9 cellular contexts compared by ENCODE assay signal in genomic region chr20:17843246-17844132, GRCh38.
A peak's percentile ranks its signal among the peaks of the same experiment; 100 is the strongest.
DNase-seq lines count a peak whose midpoint lies in the region; ATAC-seq, FAIRE-seq and TF ChIP-seq lines count a peak whose summit lies in the region.
"Had no signal": no experiment of that assay in that cellular context is flagged by ENCODE, and none has a peak within 500 bp of the region (broad histone marks: within the 10 kb centered on the region; RNA-seq: fewer than 3 reads in every experiment).

No MANE protein-coding gene starts in this region.

- H3K27me3 ChIP-seq in BJ (ENCODE audit: control insufficient read depth, insufficient read depth, low read length) (no peaks in the 10 kb centered on the region), upper lobe of left lung (no peaks in the 10 kb centered on the region)

- no peak overlapping the region for H3K4me3 Mint-ChIP-seq in activated naive CD4-positive, alpha-beta T cell treated with anti-CD3 and anti-CD28 coated beads, Interleukin-2, amount 10 ng/mL, durations not matched to agents 7 days and 5 days
- H3K4me3 Mint-ChIP-seq: dendritic cell treated with granulocyte-macrophage colony-stimulating factor and Interleukin-4, amounts not matched to agents 40 ng/mL and 50 ng/mL, for 4 days had no signal

- no peak for TF ChIP-seq CTCF in BJ (IDR thresholded peaks at IDR 0.05; ENCODE audit: insufficient read depth, low read depth, low read length)
- no peak for TF ChIP-seq CTCF in kidney (IDR thresholded peaks at IDR 0.05; ENCODE audit: borderline replicate concordance, extremely low read depth, insufficient read depth)
- TF ChIP-seq CTCF in upper lobe of left lung (IDR thresholded peaks at IDR 0.05): no peak

- POLR2A ChIA-PET in BJ (lab: Charles Lee): interaction anchor here (0.5 kb wide), 1 partner anchor 20 kb away, joined by 3 read pairs; no protein-coding TSS in a partner anchor

- H3K36me3 ChIP-seq in BJ (ENCODE audit: control insufficient read depth, insufficient read depth, low read length) (no peaks in the 10 kb centered on the region), kidney (ENCODE audit: control insufficient read depth in 1 of 2, insufficient read depth in 2 of 2, low read length in 2 of 2) (no peaks in the 10 kb centered on the region), upper lobe of left lung (no peaks in the 10 kb centered on the region)

- H3K4me1 ChIP-seq in kidney (ENCODE audit: control insufficient read depth in 1 of 2, insufficient read depth in 1 of 2, low read depth in 1 of 2, low read length in 2 of 2) (peaks cover 6 to 16% of the 10 kb centered on the region in 2 donors), upper lobe of left lung (peaks cover 24 to 41% (median 32%) of the 10 kb centered on the region in 4 donors)

- H3K27ac ChIP-seq in kidney (ENCODE audit: low read depth in 2 of 2, low read length in 2 of 2): peak overlapping the region; percentile 82 to 88
- peak overlapping the region; percentile 69 to 88 (median 76) for H3K27ac ChIP-seq in upper lobe of left lung

- intact Hi-C loops in kidney (cut with DNase I): no loop called here

- no peak for FAIRE-seq in kidney (lab: Jason Lieb, UNC)

- WGBS in upper lobe of left lung, 2 donors: 39 to 53% methylated on average over 8 to 14 of the region's 14 CpGs

- no peaks in the 10 kb centered on the region for H3K9me3 Mint-ChIP-seq in activated naive CD4-positive, alpha-beta T cell treated with anti-CD3 and anti-CD28 coated beads, Interleukin-2, amount 10 ng/mL, durations not matched to agents 7 days and 5 days
- H3K9me3 Mint-ChIP-seq: dendritic cell treated with granulocyte-macrophage colony-stimulating factor and Interleukin-4, amounts not matched to agents 40 ng/mL and 50 ng/mL, for 4 days had no signal

- H3K27ac Mint-ChIP-seq in activated naive CD4-positive, alpha-beta T cell treated with anti-CD3 and anti-CD28 coated beads, Interleukin-2, amount 10 ng/mL, durations not matched to agents 7 days and 5 days: peak overlapping the region; percentile 79
- H3K27ac Mint-ChIP-seq: dendritic cell treated with granulocyte-macrophage colony-stimulating factor and Interleukin-4, amounts not matched to agents 40 ng/mL and 50 ng/mL, for 4 days had no signal

- H3K4me3 ChIP-seq in BJ (ENCODE audit: low read depth, low read length) (no peak overlapping the region), kidney (ENCODE audit: low read length in 2 of 2) (no peak overlapping the region), upper lobe of left lung (no peak overlapping the region)

- H3K4me1 Mint-ChIP-seq in activated naive CD4-positive, alpha-beta T cell treated with anti-CD3 and anti-CD28 coated beads, Interleukin-2, amount 10 ng/mL, durations not matched to agents 7 days and 5 days: peaks cover 39% of the 10 kb centered on the region

- peaks cover 50% of the 10 kb centered on the region for H3K27me3 Mint-ChIP-seq in activated naive CD4-positive, alpha-beta T cell treated with anti-CD3 and anti-CD28 coated beads, Interleukin-2, amount 10 ng/mL, durations not matched to agents 7 days and 5 days
- H3K27me3 Mint-ChIP-seq: dendritic cell treated with granulocyte-macrophage colony-stimulating factor and Interleukin-4, amounts not matched to agents 40 ng/mL and 50 ng/mL, for 4 days had no signal

- H3K9me3 ChIP-seq in kidney (ENCODE audit: control insufficient read depth in 1 of 2, low read length in 2 of 2) (no peaks in the 10 kb centered on the region), upper lobe of left lung (no peaks in the 10 kb centered on the region)

- ATAC-seq in HG02610 (IDR thresholded peaks at IDR 0.05; ENCODE audit: unreplicated experiment) (peak; percentile 48), upper lobe of left lung (ENCODE audit: low FRiP score in 2 of 2) (peak; percentile 56 to 80), GM19324 (IDR thresholded peaks at IDR 0.05; ENCODE audit: low FRiP score, unreplicated experiment) (no peak), GM19467 (IDR thresholded peaks at IDR 0.05; ENCODE audit: unreplicated experiment) (no peak)

- H3K36me3 Mint-ChIP-seq in activated naive CD4-positive, alpha-beta T cell treated with anti-CD3 and anti-CD28 coated beads, Interleukin-2, amount 10 ng/mL, durations not matched to agents 7 days and 5 days: no peaks in the 10 kb centered on the region

- H3K9ac ChIP-seq in kidney (ENCODE audit: low read length in 2 of 2): peak overlapping the region in 1 of 2 donors; percentile 37

- DNase-seq in BJ (ENCODE audit: low read depth) (peak; percentile 87), kidney (peak; percentile 88), upper lobe of left lung (peak; percentile 43 to 50), Ammon's horn (ENCODE audit: low spot score) (no peak)
- peak; percentile 62 for DNase-seq in activated naive CD4-positive, alpha-beta T cell treated with anti-CD3 and anti-CD28 coated beads, Interleukin-2, amount 10 ng/mL, durations not matched to agents 7 days and 5 days

- peak in 1 of 4 donors; percentile 25 for TF ChIP-seq EP300 in upper lobe of left lung (IDR thresholded peaks at IDR 0.05)

- peak in 1 of 4 donors; percentile 36 for TF ChIP-seq POLR2A in upper lobe of left lung (IDR thresholded peaks at IDR 0.05)

- CTCF ChIA-PET in BJ (lab: Yijun Ruan, JAX): interaction anchor here (1.3 to 1.7 kb wide), 2 partner anchors 161 to 163 kb away, joined by 3 to 14 read pairs; partner anchors contain the start of gene RRBP1
- CTCF ChIA-PET in activated naive CD4-positive, alpha-beta T cell treated with anti-CD3 and anti-CD28 coated beads, Interleukin-2, amount 10 ng/mL, durations not matched to agents 7 days and 5 days (lab: Charles Lee): interaction anchor here (1.2 kb wide), 1 partner anchor 54 kb away, joined by 4 read pairs; no protein-coding TSS in a partner anchor

Comparison
In these comparisons a context has a peak if more than half of its experiments do, and no peak if none do; other contexts are left out.
1. ATAC-seq: peak in HG02610 (single experiment) and upper lobe of left lung (2 of 2); none in GM19324 (single experiment) and GM19467 (single experiment).